Comparison of ENCODE assay signal across 24 cellular contexts in the genomic region with DNA sequence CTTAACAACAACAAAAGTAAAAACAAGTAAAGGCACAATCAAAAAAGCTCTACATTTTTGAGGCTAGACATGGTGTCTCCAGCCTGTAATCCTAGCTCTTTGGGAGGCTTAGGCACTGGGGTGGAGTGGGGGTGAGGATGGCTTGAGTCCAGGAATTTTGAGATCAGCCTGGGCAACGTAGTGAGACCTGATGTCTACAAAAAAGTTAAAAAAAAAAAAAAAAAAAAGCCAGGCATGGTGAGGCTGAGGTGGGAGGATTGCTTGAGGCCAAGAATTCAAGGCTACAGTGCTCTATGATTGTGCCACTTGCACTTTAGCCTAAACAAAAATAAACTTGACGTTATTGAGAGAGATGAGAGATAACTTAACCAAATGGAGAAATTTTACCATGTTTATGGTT.
"Had no signal": no experiment of that assay in that cellular context is flagged by ENCODE, and none has a peak within 500 bp of the region (broad histone marks: within the 10 kb centered on the region; RNA-seq: fewer than 3 reads in every experiment).

No MANE protein-coding gene starts in this region.

- H3K9me3 ChIP-seq: neutrophil had no signal

- H3K27ac ChIP-seq: epithelial cell of prostate, neutrophil, skin epidermis, upper lobe of right lung had no signal

- H3K27me3 ChIP-seq: neutrophil, upper lobe of right lung had no signal

- H3K27ac Mint-ChIP-seq: activated B cell treated with CpG ODN at 0.5 μM for 24 hours; activated CD4-positive, alpha-beta T cell treated with anti-CD3 and anti-CD28 coated beads for 36 hours; activated naive CD8-positive, alpha-beta T cell treated with anti-CD3 and anti-CD28 coated beads, Interleukin-2, amount 50 U/mL, for 24 hours; dendritic cell treated with granulocyte-macrophage colony-stimulating factor and Interleukin-4, amounts not matched to agents 40 ng/mL and 50 ng/mL, for 4 days; mesothelial cell of epicardium; nephron progenitor cell; stimulated activated effector memory CD8-positive, alpha-beta T cell treated with anti-CD3 and anti-CD28 coated beads, Interleukin-12 subunit alpha, Interleukin-12 subunit beta, amount 100 ng/mL, for 72 hours; stimulated activated naive CD8-positive, alpha-beta T cell treated with anti-CD3 and anti-CD28 coated beads, Interleukin-15, amount 100 ng/mL, for 72 hours; T-cell; T-helper 2 cell treated with Interferon-gamma antibody and Interleukin-4, amounts not matched to agents 5 μg/mL and 100 μg/mL, for 36 hours had no signal

- H3K27me3 Mint-ChIP-seq: activated B cell treated with CpG ODN at 0.5 μM for 24 hours; activated CD4-positive, alpha-beta T cell treated with anti-CD3 and anti-CD28 coated beads for 36 hours; activated naive CD8-positive, alpha-beta T cell treated with anti-CD3 and anti-CD28 coated beads, Interleukin-2, amount 50 U/mL, for 24 hours; dendritic cell treated with granulocyte-macrophage colony-stimulating factor and Interleukin-4, amounts not matched to agents 40 ng/mL and 50 ng/mL, for 4 days; naive B cell; stimulated activated naive CD8-positive, alpha-beta T cell treated with anti-CD3 and anti-CD28 coated beads, Interleukin-15, amount 100 ng/mL, for 72 hours; T-cell had no signal

- DNase-seq: activated B cell treated with CpG ODN at 0.5 μM for 24 hours; activated CD4-positive, alpha-beta T cell treated with anti-CD3 and anti-CD28 coated beads for 36 hours; activated CD4-positive, alpha-beta T cell treated with anti-CD3 and anti-CD28 coated beads, Interleukin-2, amount 50 U/mL, for 4 hours; activated gamma-delta T cell; activated naive CD4-positive, alpha-beta T cell treated with anti-CD3 and anti-CD28 coated beads, Interleukin-2, amount 50 U/mL, for 16 hours; activated naive CD8-positive, alpha-beta T cell treated with anti-CD3 and anti-CD28 coated beads, Interleukin-2, amount 50 U/mL, for 24 hours; activated T-cell treated with anti-CD3 and anti-CD28 coated beads for 4 hours; amygdala; central memory CD4-positive, alpha-beta T cell; glutamatergic neuron; naive B cell; nephron progenitor cell; stimulated activated CD4-positive, alpha-beta T cell treated with anti-CD3 and anti-CD28 coated beads, Interleukin-4, amount 100 ng/mL, for 24 hours; stimulated activated naive CD8-positive, alpha-beta T cell treated with anti-CD3 and anti-CD28 coated beads, Interleukin-15, amount 100 ng/mL, for 72 hours; substantia nigra; T-cell; upper lobe of right lung had no signal

- H3K4me3 Mint-ChIP-seq: activated B cell treated with CpG ODN at 0.5 μM for 24 hours; activated CD4-positive, alpha-beta T cell treated with anti-CD3 and anti-CD28 coated beads for 36 hours; activated naive CD8-positive, alpha-beta T cell treated with anti-CD3 and anti-CD28 coated beads, Interleukin-2, amount 50 U/mL, for 24 hours; dendritic cell treated with granulocyte-macrophage colony-stimulating factor and Interleukin-4, amounts not matched to agents 40 ng/mL and 50 ng/mL, for 4 days; mesothelial cell of epicardium; naive B cell; nephron progenitor cell; stimulated activated effector memory CD8-positive, alpha-beta T cell treated with anti-CD3 and anti-CD28 coated beads, Interleukin-12 subunit alpha, Interleukin-12 subunit beta, amount 100 ng/mL, for 72 hours; stimulated activated naive CD8-positive, alpha-beta T cell treated with anti-CD3 and anti-CD28 coated beads, Interleukin-15, amount 100 ng/mL, for 72 hours; T-cell; T-helper 2 cell treated with Interferon-gamma antibody and Interleukin-4, amounts not matched to agents 5 μg/mL and 100 μg/mL, for 36 hours had no signal

- H3K4me1 Mint-ChIP-seq: nephron progenitor cell had no signal

- H3K4me3 ChIP-seq: skin epidermis, upper lobe of right lung had no signal
